In genomic region chr6:162713926-162714759, GRCh38 we compare ENCODE assay signal across 1 cellular context.
TF ChIP-seq lines count a peak whose summit lies in the region.

No MANE protein-coding gene starts in this region.

TF ChIP-seq in SK-N-SH, 30 proteins besides CTCF, POLR2A, EP300 and RAD21 (continued from another document):
- TF ChIP-seq IRF3 (IDR thresholded peaks at IDR 0.05; ENCODE audit: low read depth, low read length) = no peak
- TF ChIP-seq RFX5 (IDR thresholded peaks at IDR 0.05; ENCODE audit: low read length) = no peak
- peak; percentile 94 for TF ChIP-seq RCOR1 (IDR thresholded peaks at IDR 0.05; ENCODE audit: low read length)
- no peak for TF ChIP-seq ZBTB33 (IDR thresholded peaks at IDR 0.05; ENCODE audit: borderline replicate concordance, low read depth)
- no peak for TF ChIP-seq USF1 (IDR thresholded peaks at IDR 0.05; ENCODE audit: borderline replicate concordance, low read depth)
- TF ChIP-seq MEF2A (IDR thresholded peaks at IDR 0.05; ENCODE audit: borderline replicate concordance, low read depth) = no peak
- no peak for TF ChIP-seq SMC3 (IDR thresholded peaks at IDR 0.05; ENCODE audit: low read depth, low read length)
- TF ChIP-seq TCF12 (IDR thresholded peaks at IDR 0.05) = peak; percentile 36
